ENCODE assay signal across 8 cellular contexts in genomic region chr6:158803733-158804143, GRCh38. TPM values are rescaled to one million over a fixed set of nuclear protein-coding genes. Genes with fewer than 3 reads are reported as not detected.
DNase-seq lines count a peak whose midpoint lies in the region; ATAC-seq and TF ChIP-seq lines count a peak whose summit lies in the region.

No MANE protein-coding gene starts in this region.

- no peak overlapping the region for H3K9ac ChIP-seq in neural progenitor cell

- H3K4me3 ChIP-seq in coronary artery = peak overlapping the region; percentile 25
- no peak overlapping the region for H3K4me3 ChIP-seq in neural progenitor cell
- H3K4me3 ChIP-seq in ascending aorta = no peak overlapping the region

- no peak overlapping the region for H3K4me2 ChIP-seq in neural progenitor cell

- H3K27me3 ChIP-seq in neural progenitor cell = no peaks in the 10 kb centered on the region
- H3K27me3 ChIP-seq in ascending aorta = no peaks in the 10 kb centered on the region

- no peaks in the 10 kb centered on the region for H3K9me3 ChIP-seq in neural progenitor cell (ENCODE audit: low read depth)
- H3K9me3 ChIP-seq in ascending aorta = no peaks in the 10 kb centered on the region

- peak; percentile 49 for ATAC-seq in HG02798 (IDR thresholded peaks at IDR 0.05; ENCODE audit: poor library complexity, unreplicated experiment)

- H3F3A ChIP-seq in neural progenitor cell (ENCODE audit: low read depth) = no peaks in the 10 kb centered on the region

- peaks cover 28% of the 10 kb centered on the region for H3K36me3 Mint-ChIP-seq in neural progenitor cell

- H3K4me1 ChIP-seq in neural progenitor cell (no peaks in the 10 kb centered on the region), ascending aorta (peaks cover 4 to 11% of the 10 kb centered on the region in 2 donors)

- H3K36me3 ChIP-seq in neural progenitor cell = no peaks in the 10 kb centered on the region
- H3K36me3 ChIP-seq in ascending aorta = no peaks in the 10 kb centered on the region

- TF ChIP-seq CTCF in coronary artery (IDR thresholded peaks at IDR 0.05) = no peak
- TF ChIP-seq CTCF in neural progenitor cell (IDR thresholded peaks at IDR 0.05) = no peak
- no peak for TF ChIP-seq CTCF in ascending aorta (IDR thresholded peaks at IDR 0.05)

- peaks cover 4% of the 10 kb centered on the region for H3K27me3 Mint-ChIP-seq in neural progenitor cell (ENCODE audit: insufficient read depth, low read depth)

- peak in 4 of 6 experiments; percentile 26 to 58 (median 51) for DNase-seq in stimulated activated naive CD4-positive, alpha-beta T cell (lab: John Stamatoyannopoulos, UW)
- DNase-seq in stimulated activated naive CD4-positive, alpha-beta T cell treated with Interleukin-2 at 50 U/mL for 16 hours (lab: John Stamatoyannopoulos, UW) = no peak
- DNase-seq in NOMO-1 treated with DMSO at 0.1 percent for 48 hours (lab: John Stamatoyannopoulos, UW; ENCODE audit: unreplicated experiment) (peak; percentile 59), coronary artery (ENCODE audit: low spot score) (no peak), neural progenitor cell (ENCODE audit: low spot score) (peak; percentile 7), ascending aorta (ENCODE audit: low spot score in 2 of 2) (no peak)
- DNase-seq in activated CD4-positive, CD25-positive, alpha-beta regulatory T cell (lab: John Stamatoyannopoulos, UW) = no peak

- H3K27ac Mint-ChIP-seq in neural progenitor cell = peak overlapping the region; percentile 21

- H3K9me3 Mint-ChIP-seq in neural progenitor cell = peaks cover 2% of the 10 kb centered on the region

- peaks cover 77% of the 10 kb centered on the region for H4K20me1 ChIP-seq in neural progenitor cell (ENCODE audit: low read depth)

- no peak overlapping the region for H3K4me3 Mint-ChIP-seq in neural progenitor cell

- H3K79me2 ChIP-seq in neural progenitor cell (ENCODE audit: low read depth) = peaks cover 96% of the 10 kb centered on the region

- peak overlapping the region in 1 of 2 donors; percentile 3 for H3K27ac ChIP-seq in coronary artery
- no peak overlapping the region for H3K27ac ChIP-seq in neural progenitor cell
- no peak overlapping the region for H3K27ac ChIP-seq in ascending aorta

- peaks cover 43% of the 10 kb centered on the region for H3K4me1 Mint-ChIP-seq in neural progenitor cell

- no peak overlapping the region for H2AFZ ChIP-seq in neural progenitor cell (replicated peaks)

- intact Hi-C loops in ascending aorta (cut with DNase I) = no loop called here

RNA-seq across cellular contexts. Expression of gene EZR, which starts 15.4 kb away (rescaled TPM):
- total RNA-seq in neural progenitor cell (ENCODE audit: low replicate concordance) = 52.0 and 61.4 TPM in 2 replicates
- 49.7 TPM for total RNA-seq in ascending aorta

Comparison
In these comparisons a context has a peak if more than half of its experiments do, and no peak if none do; other contexts are left out.
1. DNase-seq: peak in stimulated activated naive CD4-positive, alpha-beta T cell (4 of 6), NOMO-1 treated with DMSO at 0.1 percent for 48 hours (single experiment) and neural progenitor cell (single experiment); none in stimulated activated naive CD4-positive, alpha-beta T cell treated with Interleukin-2 at 50 U/mL for 16 hours (single experiment), coronary artery (single experiment), activated CD4-positive, CD25-positive, alpha-beta regulatory T cell (0 of 4) and ascending aorta (0 of 2).